In the genomic region with DNA sequence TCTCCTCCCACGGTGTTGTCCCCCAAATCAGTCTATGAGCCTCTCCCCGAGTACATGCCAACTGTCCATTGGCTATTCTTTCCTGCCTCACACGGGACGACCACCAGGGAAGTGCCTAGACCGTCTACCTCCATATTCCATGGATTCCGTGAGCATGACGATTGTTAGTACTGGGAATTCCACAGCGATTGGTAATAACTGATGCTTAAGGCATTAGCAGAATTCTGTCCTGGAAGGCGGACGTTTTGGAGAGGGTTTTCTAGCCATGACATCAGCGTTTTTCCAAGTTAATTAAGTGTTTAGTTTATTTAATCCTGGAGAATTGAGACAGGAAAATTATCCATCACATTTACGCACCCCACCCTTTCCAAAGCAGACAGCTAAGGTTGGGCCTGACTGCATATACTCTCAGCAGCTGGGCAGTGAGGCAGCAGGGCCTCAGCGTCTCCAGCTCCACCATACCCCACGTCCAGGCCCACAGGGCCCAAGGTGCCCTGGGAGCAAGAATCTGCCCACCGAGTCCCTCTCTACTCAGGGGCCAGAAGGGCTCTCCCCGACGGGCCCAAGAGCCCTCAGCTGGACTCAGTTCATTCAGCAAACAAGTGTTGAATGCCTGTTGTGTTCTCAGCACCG, we compare ENCODE assay signal across 12 cellular contexts.
A peak's percentile ranks its signal among the peaks of the same experiment; 100 is the strongest.
DNase-seq lines count a peak whose midpoint lies in the region; ATAC-seq and TF ChIP-seq lines count a peak whose summit lies in the region.
"Had no signal": no experiment of that assay in that cellular context is flagged by ENCODE, and none has a peak within 500 bp of the region (broad histone marks: within the 10 kb centered on the region; RNA-seq: fewer than 3 reads in every experiment).

No MANE protein-coding gene starts in this region.

- no peak overlapping the region for H3K4me3 ChIP-seq in aorta (ENCODE audit: low read length in 2 of 2)
- H3K4me3 ChIP-seq: heart left ventricle had no signal

- CTCF ChIA-PET in MCF 10A (lab: Yijun Ruan, JAX), result no interaction called here

- no peak for TF ChIP-seq CTCF in HFFc6 (IDR thresholded peaks at IDR 0.05)
- TF ChIP-seq CTCF in brain (conservative IDR thresholded peaks at IDR 0.05), result no peak
- TF ChIP-seq CTCF in MCF 10A (IDR thresholded peaks at IDR 0.05; ENCODE audit: unreplicated experiment), result no peak

- H3K27me3 ChIP-seq in aorta (ENCODE audit: control insufficient read depth in 1 of 2, insufficient read depth in 2 of 2, low read length in 1 of 2), result no peaks in the 10 kb centered on the region
- H3K27me3 ChIP-seq: heart left ventricle had no signal

- no peaks in the 10 kb centered on the region for H3K4me1 ChIP-seq in aorta (ENCODE audit: control insufficient read depth in 1 of 2, insufficient read depth in 2 of 2, low read length in 2 of 2)

- intact Hi-C loops in aorta (cut with DNase I) (loop anchor here in 1 of 2 donors (10.0 kb wide), 1 partner anchor 163 kb away; no protein-coding TSS in a partner anchor), MCF 10A (cut with micrococcal nuclease) (no loop called here)

- no TSS peak for BruUV-seq in MCF 10A (replicated peaks; lab: Mats Ljungman, UMichigan)

- peaks cover 0 to 2% of the 10 kb centered on the region in 2 donors for H3K36me3 ChIP-seq in aorta (ENCODE audit: control insufficient read depth in 1 of 2, insufficient read depth in 2 of 2, low read length in 1 of 2)

- H3K9me3 Mint-ChIP-seq in HFFc6, result no peaks in the 10 kb centered on the region
- H3K9me3 Mint-ChIP-seq in brain, result no peaks in the 10 kb centered on the region
- no peaks in the 10 kb centered on the region for H3K9me3 Mint-ChIP-seq in MCF 10A (ENCODE audit: unreplicated experiment)

- POLR2A ChIA-PET in MCF 10A (lab: Yijun Ruan, JAX), result no interaction called here

- no peak for ATAC-seq in aorta (ENCODE audit: low FRiP score)
- ATAC-seq: heart left ventricle had no signal

- H3K27ac ChIP-seq in aorta (ENCODE audit: low read depth in 1 of 2, low read length in 2 of 2), result peak overlapping the region; percentile 14 to 76
- H3K27ac ChIP-seq: heart left ventricle, neutrophil had no signal

- H3K4me1 Mint-ChIP-seq in HFFc6 (ENCODE audit: low read depth) (peaks cover 44% of the 10 kb centered on the region), brain (peaks cover 49% of the 10 kb centered on the region), MCF 10A (ENCODE audit: insufficient read depth, unreplicated experiment) (no peaks in the 10 kb centered on the region)

- no peak overlapping the region; the same call in 1 of the 2 replicates for H3K4me3 Mint-ChIP-seq in HFFc6
- H3K4me3 Mint-ChIP-seq in brain, result no peak overlapping the region
- no peak overlapping the region for H3K4me3 Mint-ChIP-seq in MCF 10A (ENCODE audit: unreplicated experiment)

- 11 to 13% methylated on average over 18 of the region's 18 CpGs for WGBS in aorta, 2 donors

- H3K27ac Mint-ChIP-seq in HFFc6 (peak overlapping the region; percentile 77), brain (peak overlapping the region in 4 of 5 experiments; percentile 14 to 47 (median 26)), MCF 10A (ENCODE audit: low read depth, unreplicated experiment) (no peak overlapping the region)

- DNase-seq in HFFc6 (peak; percentile 77), kidney glomerular epithelial cell (lab: John Stamatoyannopoulos, UW) (peak; percentile 31), aorta (no peak), MCF 10A (ENCODE audit: unreplicated experiment) (no peak), HT-29 (ENCODE audit: low spot score) (no peak)
- no peak for DNase-seq in stimulated activated CD4-positive, alpha-beta T cell treated with anti-CD3 and anti-CD28 coated beads, Interleukin-4, amount 100 ng/mL, for 24 hours
- DNase-seq: effector CD4-positive, alpha-beta T cell; KBM-7; NCI-H1930 had no signal

- no peaks in the 10 kb centered on the region for H3K9me3 ChIP-seq in aorta (ENCODE audit: control insufficient read depth, low read length)
- H3K9me3 ChIP-seq: heart left ventricle, neutrophil had no signal

- H3K36me3 Mint-ChIP-seq in HFFc6 (ENCODE audit: low read depth), result no peaks in the 10 kb centered on the region; the same call in 1 of the 2 replicates
- peaks cover 10% of the 10 kb centered on the region for H3K36me3 Mint-ChIP-seq in brain
- no peaks in the 10 kb centered on the region for H3K36me3 Mint-ChIP-seq in MCF 10A (ENCODE audit: insufficient read depth, unreplicated experiment)

- no peaks in the 10 kb centered on the region; the same call in 1 of the 2 replicates for H3K27me3 Mint-ChIP-seq in HFFc6 (ENCODE audit: insufficient read depth)
- H3K27me3 Mint-ChIP-seq in brain, result no peaks in the 10 kb centered on the region
- H3K27me3 Mint-ChIP-seq in MCF 10A (ENCODE audit: insufficient read depth, unreplicated experiment), result no peaks in the 10 kb centered on the region

Comparison
In these comparisons a context has a peak if more than half of its experiments do, and no peak if none do; other contexts are left out.
1. DNase-seq: peak in HFFc6 (single experiment) and kidney glomerular epithelial cell (single experiment); none in aorta (0 of 2), MCF 10A (single experiment), HT-29 (single experiment) and stimulated activated CD4-positive, alpha-beta T cell treated with anti-CD3 and anti-CD28 coated beads, Interleukin-4, amount 100 ng/mL, for 24 hours (single experiment).